ENCODE assay signal across 1 cellular context in genomic region chr4:75673959-75674328, GRCh38.
TF ChIP-seq lines count a peak whose summit lies in the region.

No MANE protein-coding gene starts in this region.

TF ChIP-seq in GM12878, 131 proteins besides CTCF, POLR2A, EP300 and RAD21:
- TF ChIP-seq ELK1 (IDR thresholded peaks at IDR 0.05; ENCODE audit: low read depth, low read length), result no peak
- no peak for TF ChIP-seq HDAC2 (IDR thresholded peaks at IDR 0.05)
